23 cellular contexts compared by ENCODE assay signal in genomic region chr7:562789-563628, GRCh38.
"Had no signal": no experiment of that assay in that cellular context is flagged by ENCODE, and none has a peak within 500 bp of the region (broad histone marks: within the 10 kb centered on the region; RNA-seq: fewer than 3 reads in every experiment).

No MANE protein-coding gene starts in this region.

- H3K27ac ChIP-seq: cardiac muscle cell, hepatocyte, neutrophil, sigmoid colon, tibial nerve, uterus had no signal

- H3K4me1 Mint-ChIP-seq: activated CD4-positive, alpha-beta memory T cell treated with anti-CD3 and anti-CD28 coated beads, Interleukin-2, amount 10 ng/mL, durations not matched to agents 7 days and 5 days; activated CD4-positive, alpha-beta T cell treated with anti-CD3 and anti-CD28 coated beads for 36 hours; naive B cell had no signal

- H3K4me1 ChIP-seq: sigmoid colon, uterus had no signal

- H3K9me3 ChIP-seq: mucosa of descending colon, neutrophil, pancreas, sigmoid colon, spleen, tibial nerve, uterus had no signal

- H3K9me3 Mint-ChIP-seq: activated CD4-positive, alpha-beta memory T cell treated with anti-CD3 and anti-CD28 coated beads, Interleukin-2, amount 10 ng/mL, durations not matched to agents 7 days and 5 days; naive B cell had no signal

- ATAC-seq: activated CD4-positive, alpha-beta T cell treated with anti-CD3 and anti-CD28 coated beads for 36 hours; left cardiac atrium; mucosa of descending colon; stimulated activated naive CD8-positive, alpha-beta T cell treated with anti-CD3 and anti-CD28 coated beads, Interleukin-15, Interleukin-2, amounts not matched to agents 100 U/mL and 50 U/mL, for 24 hours had no signal

- H3K27me3 Mint-ChIP-seq: activated CD4-positive, alpha-beta memory T cell treated with anti-CD3 and anti-CD28 coated beads, Interleukin-2, amount 10 ng/mL, durations not matched to agents 7 days and 5 days; activated CD4-positive, alpha-beta T cell treated with anti-CD3 and anti-CD28 coated beads for 36 hours; naive B cell had no signal

- H3K36me3 ChIP-seq: cardiac muscle cell, neutrophil, pancreas, sigmoid colon, spleen, tibial nerve, uterus had no signal

- H3K4me3 ChIP-seq: cardiac muscle cell, hepatocyte, mucosa of descending colon, sigmoid colon, spleen, tibial nerve, uterus had no signal

- H3K27ac Mint-ChIP-seq: activated CD4-positive, alpha-beta memory T cell treated with anti-CD3 and anti-CD28 coated beads, Interleukin-2, amount 10 ng/mL, durations not matched to agents 7 days and 5 days; activated CD4-positive, alpha-beta T cell treated with anti-CD3 and anti-CD28 coated beads for 36 hours had no signal

- H3K4me3 Mint-ChIP-seq: activated CD4-positive, alpha-beta memory T cell treated with anti-CD3 and anti-CD28 coated beads, Interleukin-2, amount 10 ng/mL, durations not matched to agents 7 days and 5 days; activated CD4-positive, alpha-beta T cell treated with anti-CD3 and anti-CD28 coated beads for 36 hours; naive B cell had no signal

- H3K36me3 Mint-ChIP-seq: naive B cell had no signal

- FAIRE-seq: pancreas, TTC549 had no signal

- DNase-seq: activated CD4-positive, alpha-beta memory T cell treated with anti-CD3 and anti-CD28 coated beads, Interleukin-2, amount 10 ng/mL, durations not matched to agents 7 days and 5 days; activated CD4-positive, alpha-beta T cell treated with anti-CD3 and anti-CD28 coated beads for 36 hours; activated effector memory CD4-positive, alpha-beta T cell treated with Interleukin-2 at 50 U/mL for 16 hours; activated naive CD4-positive, alpha-beta T cell treated with anti-CD3 and anti-CD28 coated beads, Interleukin-2, amount 50 U/mL, for 16 hours; activated T-cell treated with anti-CD3 and anti-CD28 coated beads, Interleukin-2, amount 50 U/mL, for 48 hours; amygdala; dermis blood vessel endothelial cell; effector memory CD4-positive, alpha-beta T cell; left cardiac atrium; mesenchymal stem cell; mucosa of descending colon; naive B cell; sigmoid colon; spleen; stimulated activated naive CD8-positive, alpha-beta T cell treated with anti-CD3 and anti-CD28 coated beads, Interleukin-15, Interleukin-2, amounts not matched to agents 100 U/mL and 50 U/mL, for 24 hours; SW 1271; uterus had no signal
